In the genomic region with DNA sequence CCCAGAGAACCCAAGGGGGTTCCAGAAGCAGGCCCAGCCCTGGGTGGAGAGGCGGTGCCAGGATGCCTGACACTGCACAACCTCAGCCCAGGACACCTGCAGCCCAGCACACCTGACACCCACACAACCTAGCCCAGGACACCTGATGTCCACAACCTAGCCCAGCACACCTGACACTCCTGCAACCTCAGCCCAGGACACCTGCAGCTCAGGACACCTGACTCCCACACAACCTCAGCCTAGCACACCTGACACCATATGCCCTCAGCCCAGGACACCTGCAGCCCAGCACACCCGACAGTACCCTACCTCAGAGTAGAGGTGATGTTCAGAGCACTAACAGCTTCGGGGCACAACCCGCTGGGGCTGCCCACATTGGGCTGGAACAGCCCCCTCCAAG, we compare ENCODE assay signal across 21 cellular contexts.
"Had no signal": no experiment of that assay in that cellular context is flagged by ENCODE, and none has a peak within 500 bp of the region (broad histone marks: within the 10 kb centered on the region; RNA-seq: fewer than 3 reads in every experiment).

No MANE protein-coding gene starts in this region.

- H3K9me3 Mint-ChIP-seq: activated T-cell treated with anti-CD3 and anti-CD28 coated beads, Interleukin-2, amount 50 U/mL, for 72 hours; activated T-helper 2 cell treated with anti-CD3 and anti-CD28 coated beads, Interferon-gamma antibody, Interleukin-2, Interleukin-4, amounts not matched to agents 10 μg/mL and 5 μg/mL and 100 μg/mL, durations not matched to agents 14 hours and 24 hours and 36 hours; T-helper 1 cell treated with Interleukin-12 subunit alpha and Interleukin-12 subunit beta and Interleukin-4 antibody, amounts not matched to agents 30 μg/mL and 1 μg/mL, for 36 hours had no signal

- H3K36me3 ChIP-seq: adrenal gland, Peyer's patch had no signal

- H3K9me3 ChIP-seq: adrenal gland had no signal

- H3K27ac ChIP-seq: adrenal gland, Peyer's patch had no signal

- ATAC-seq: activated CD4-positive, CD25-positive, alpha-beta regulatory T cell treated with anti-CD3 and anti-CD28 coated beads, Interleukin-2, amount 50 U/mL, for 24 hours; activated CD8-positive, alpha-beta T cell treated with anti-CD3 and anti-CD28 coated beads, Interleukin-2, amount 10 ng/mL, durations not matched to agents 7 days and 5 days; activated T-cell treated with anti-CD3 and anti-CD28 coated beads, Interleukin-2, amount 50 U/mL, for 72 hours; K562 had no signal

- DNase-seq: activated CD4-positive, alpha-beta T cell treated with anti-CD3 and anti-CD28 coated beads for 48 hours; activated CD4-positive, alpha-beta T cell treated with anti-CD3 and anti-CD28 coated beads, Interleukin-2, amount 50 U/mL, for 4 hours; activated CD8-positive, alpha-beta T cell treated with anti-CD3 and anti-CD28 coated beads, Interleukin-2, amount 10 ng/mL, durations not matched to agents 7 days and 5 days; activated gamma-delta T cell treated with Interleukin-2 at 50 U/mL for 16 hours; activated naive CD4-positive, alpha-beta T cell treated with anti-CD3 and anti-CD28 coated beads, Interleukin-2, amount 10 ng/mL, durations not matched to agents 7 days and 5 days; activated naive CD8-positive, alpha-beta T cell treated with anti-CD3 and anti-CD28 coated beads, Interleukin-2, amount 10 ng/mL, durations not matched to agents 7 days and 5 days; activated T-cell treated with anti-CD3 and anti-CD28 coated beads, Interleukin-2, amount 50 U/mL, for 72 hours; anterior cingulate cortex; Karpas-422; NCI-H1105 treated with DMSO at 0.1 percent for 48 hours; NCI-H1694; NCI-H2029; NCI-H510A treated with DMSO at 0.1 percent for 48 hours; NCI-H69; Peyer's patch; SHP77 treated with DMSO at 0.1 percent for 48 hours had no signal

- H3K4me3 Mint-ChIP-seq: activated CD8-positive, alpha-beta T cell treated with anti-CD3 and anti-CD28 coated beads, Interleukin-2, amount 10 ng/mL, durations not matched to agents 7 days and 5 days; activated naive CD4-positive, alpha-beta T cell treated with anti-CD3 and anti-CD28 coated beads, Interleukin-2, amount 10 ng/mL, durations not matched to agents 7 days and 5 days; activated naive CD8-positive, alpha-beta T cell treated with anti-CD3 and anti-CD28 coated beads, Interleukin-2, amount 10 ng/mL, durations not matched to agents 7 days and 5 days; activated T-cell treated with anti-CD3 and anti-CD28 coated beads, Interleukin-2, amount 50 U/mL, for 72 hours; T-helper 1 cell treated with Interleukin-12 subunit alpha and Interleukin-12 subunit beta and Interleukin-4 antibody, amounts not matched to agents 30 μg/mL and 1 μg/mL, for 36 hours had no signal

- H3K27ac Mint-ChIP-seq: activated CD8-positive, alpha-beta T cell treated with anti-CD3 and anti-CD28 coated beads, Interleukin-2, amount 10 ng/mL, durations not matched to agents 7 days and 5 days; activated naive CD8-positive, alpha-beta T cell treated with anti-CD3 and anti-CD28 coated beads, Interleukin-2, amount 10 ng/mL, durations not matched to agents 7 days and 5 days; activated T-cell treated with anti-CD3 and anti-CD28 coated beads, Interleukin-2, amount 50 U/mL, for 72 hours; activated T-helper 2 cell treated with anti-CD3 and anti-CD28 coated beads, Interferon-gamma antibody, Interleukin-2, Interleukin-4, amounts not matched to agents 10 μg/mL and 5 μg/mL and 100 μg/mL, durations not matched to agents 14 hours and 24 hours and 36 hours; T-helper 1 cell treated with Interleukin-12 subunit alpha and Interleukin-12 subunit beta and Interleukin-4 antibody, amounts not matched to agents 30 μg/mL and 1 μg/mL, for 36 hours had no signal

- H3K4me3 ChIP-seq: adrenal gland, K562, Peyer's patch had no signal

- H3K36me3 Mint-ChIP-seq: activated naive CD4-positive, alpha-beta T cell treated with anti-CD3 and anti-CD28 coated beads, Interleukin-2, amount 10 ng/mL, durations not matched to agents 7 days and 5 days had no signal
